Comparison of ENCODE assay signal across 8 cellular contexts in genomic region chr19:12938054-12938535, GRCh38. TPM values are rescaled to one million over a fixed set of nuclear protein-coding genes. Genes with fewer than 3 reads are reported as not detected.
A peak's percentile ranks its signal among the peaks of the same experiment; 100 is the strongest.
DNase-seq lines count a peak whose midpoint lies in the region; ATAC-seq and TF ChIP-seq lines count a peak whose summit lies in the region.

No MANE protein-coding gene starts in this region.

- peak overlapping the region; percentile 95 for H2BK120ac ChIP-seq in neuronal stem cell (ENCODE audit: low read depth, low read length)

- peak; percentile 89 for ATAC-seq in HG02623 (IDR thresholded peaks at IDR 0.05; ENCODE audit: unreplicated experiment)

- H4K91ac ChIP-seq in neuronal stem cell (ENCODE audit: low read depth, low read length, poor library complexity), result peak overlapping the region; percentile 87

- H3K27ac Mint-ChIP-seq in activated naive CD4-positive, alpha-beta T cell treated with anti-CD3 and anti-CD28 coated beads, Interleukin-2, amount 50 U/mL, for 24 hours, result peak overlapping the region; percentile 92

- H3K36me3 ChIP-seq in SK-N-SH (replicated peaks in 1 of 2; ENCODE audit: control insufficient read depth in 1 of 2, insufficient read depth in 2 of 2, low read length in 1 of 2) (peaks cover 17 to 40% of the 10 kb centered on the region in 2 experiments), neuronal stem cell (replicated peaks in 1 of 2; ENCODE audit: control insufficient read depth in 2 of 2, insufficient read depth in 2 of 2, low read length in 2 of 2) (peaks cover 29 to 41% of the 10 kb centered on the region in 2 donors), subcutaneous abdominal adipose tissue (ENCODE audit: control insufficient read depth in 5 of 5, insufficient read depth in 5 of 5, low read length in 5 of 5) (peaks cover 0 to 36% (median 29%) of the 10 kb centered on the region in 5 donors)

- peak overlapping the region; percentile 64 to 89 for H3K4me3 ChIP-seq in SK-N-SH (ENCODE audit: low read depth in 2 of 2, low read length in 1 of 2)
- H3K4me3 ChIP-seq in neuronal stem cell (ENCODE audit: low read length in 2 of 2), result peak overlapping the region; percentile 69 to 86
- H3K4me3 ChIP-seq in subcutaneous abdominal adipose tissue (ENCODE audit: low read depth in 1 of 5, low read length in 5 of 5), result peak overlapping the region; percentile 64 to 99 (median 78)

- peak overlapping the region; percentile 98 for H3K4me3 Mint-ChIP-seq in activated naive CD4-positive, alpha-beta T cell treated with anti-CD3 and anti-CD28 coated beads, Interleukin-2, amount 50 U/mL, for 24 hours

- no peak for TF ChIP-seq EP300 in SK-N-SH (IDR thresholded peaks at IDR 0.05; ENCODE audit: borderline replicate concordance in 1 of 2, low read depth in 1 of 2, low read length in 1 of 2)

- no peak overlapping the region for H4K8ac ChIP-seq in neuronal stem cell (ENCODE audit: low read depth, low read length)

- H3K4ac ChIP-seq in neuronal stem cell (ENCODE audit: low read length), result peak overlapping the region; percentile 58

- peaks cover 14% of the 10 kb centered on the region for H3K79me1 ChIP-seq in neuronal stem cell (ENCODE audit: low read depth, low read length)

- peak overlapping the region; percentile 24 for H2BK12ac ChIP-seq in neuronal stem cell (ENCODE audit: low read length)

- no peaks in the 10 kb centered on the region for H3K9me2 ChIP-seq in SK-N-SH

- no peaks in the 10 kb centered on the region for H3K27me3 Mint-ChIP-seq in activated naive CD4-positive, alpha-beta T cell treated with anti-CD3 and anti-CD28 coated beads, Interleukin-2, amount 50 U/mL, for 24 hours

- DNase-seq in GM03348 (ENCODE audit: low spot score) (peak; percentile 98), NCI-H1092 (lab: John Stamatoyannopoulos, UW) (peak; percentile 100), SK-N-SH (peak; percentile 96), germinal center (ENCODE audit: low spot score) (peak; percentile 98), neuronal stem cell (ENCODE audit: low spot score) (peak; percentile 99)

- peaks cover 19% of the 10 kb centered on the region for H3K36me3 Mint-ChIP-seq in activated naive CD4-positive, alpha-beta T cell treated with anti-CD3 and anti-CD28 coated beads, Interleukin-2, amount 50 U/mL, for 24 hours

- peaks cover 42% of the 10 kb centered on the region for H3F3A ChIP-seq in SK-N-SH (replicated peaks; ENCODE audit: insufficient read depth)

- H3K4me2 ChIP-seq in SK-N-SH (peak overlapping the region; percentile 81), neuronal stem cell (ENCODE audit: insufficient read depth, low read length, poor library complexity, severe bottlenecking) (peak overlapping the region; percentile 88)

- peak overlapping the region; percentile 87 for H2BK15ac ChIP-seq in neuronal stem cell (ENCODE audit: low read length)

- H4K20me1 ChIP-seq in SK-N-SH (ENCODE audit: insufficient read depth), result peaks cover 29% of the 10 kb centered on the region

- TF ChIP-seq CTCF in SK-N-SH (IDR thresholded peaks at IDR 0.05), result no peak

- H2AK5ac ChIP-seq in neuronal stem cell (ENCODE audit: low read depth, low read length), result peak overlapping the region; percentile 85

- H3K4me1 ChIP-seq in SK-N-SH (ENCODE audit: control insufficient read depth in 1 of 2, insufficient read depth in 2 of 2, low read depth in 1 of 2, low read length in 1 of 2) (peaks cover 19 to 31% of the 10 kb centered on the region in 2 experiments; a peak in 3 of 4 replicates), neuronal stem cell (ENCODE audit: control insufficient read depth in 2 of 2, insufficient read depth in 1 of 2, low read depth in 1 of 2, low read length in 2 of 2) (peaks cover 14 to 29% of the 10 kb centered on the region in 2 donors), subcutaneous abdominal adipose tissue (ENCODE audit: control insufficient read depth in 5 of 5, insufficient read depth in 5 of 5, low read length in 5 of 5) (peaks cover 9 to 52% (median 41%) of the 10 kb centered on the region in 5 donors)

- H3K23ac ChIP-seq in neuronal stem cell (ENCODE audit: low read depth, low read length, poor library complexity), result peak overlapping the region; percentile 100

- H3K4me1 Mint-ChIP-seq in activated naive CD4-positive, alpha-beta T cell treated with anti-CD3 and anti-CD28 coated beads, Interleukin-2, amount 50 U/mL, for 24 hours, result peaks cover 47% of the 10 kb centered on the region

- H3K27me3 ChIP-seq in SK-N-SH (ENCODE audit: insufficient read depth) (no peaks in the 10 kb centered on the region), neuronal stem cell (ENCODE audit: control insufficient read depth in 3 of 3, insufficient read depth in 3 of 3, low read depth in 1 of 3, low read length in 3 of 3) (no peaks in the 10 kb centered on the region), subcutaneous abdominal adipose tissue (ENCODE audit: control insufficient read depth in 5 of 5, insufficient read depth in 4 of 5, low read length in 5 of 5) (no peaks in the 10 kb centered on the region)

- POLR2A ChIA-PET in SK-N-SH (lab: Yijun Ruan, JAX), result interaction anchor here (0.8 to 3.3 kb wide), 13 partner anchors 8 to 153 kb away, joined by 3 to 16 read pairs (median 5); partner anchors contain the start of genes DNASE2, GCDH, RAD23A and RTBDN

- H3K9ac ChIP-seq in SK-N-SH (peak overlapping the region; percentile 51; the same call in 1 of the 2 replicates), neuronal stem cell (ENCODE audit: low read depth, low read length, poor library complexity) (peak overlapping the region; percentile 83), subcutaneous abdominal adipose tissue (ENCODE audit: low read length in 5 of 5) (peak overlapping the region in 3 of 5 donors; percentile 8 to 93 (median 91))

- WGBS in SK-N-SH (ENCODE audit: low lambda C conversion rate), result 0% methylated on average over 13 of the region's 30 CpGs
- no CpG with 5 or more reads among the region's 30 CpGs for WGBS in neuronal stem cell (ENCODE audit: extremely low coverage in 2 of 2, insufficient read length in 2 of 2, insufficient replicate concordance in 1 of 2), 2 donors

- TF ChIP-seq RAD21 in SK-N-SH (IDR thresholded peaks at IDR 0.05; ENCODE audit: low read length), result no peak

- peaks cover 51% of the 10 kb centered on the region for H3K79me2 ChIP-seq in SK-N-SH (ENCODE audit: insufficient read depth)

- H2AFZ ChIP-seq in SK-N-SH (ENCODE audit: low read depth) (peak overlapping the region; percentile 73), neuronal stem cell (ENCODE audit: low read length) (peak overlapping the region; percentile 82)

- H3K18ac ChIP-seq in neuronal stem cell (ENCODE audit: low read length), result peak overlapping the region; percentile 86

- peak overlapping the region; percentile 91 for H3K14ac ChIP-seq in neuronal stem cell (ENCODE audit: low read length)

- H3K27ac ChIP-seq in SK-N-SH (ENCODE audit: low read depth in 2 of 2, low read length in 1 of 2) (peak overlapping the region; percentile 30 to 83; a peak in 3 of 4 replicates), neuronal stem cell (replicated peaks; ENCODE audit: low read length) (peak overlapping the region; percentile 64), subcutaneous abdominal adipose tissue (ENCODE audit: low read depth, low read length) (peak overlapping the region; percentile 86)

- H3K9me3 Mint-ChIP-seq in activated naive CD4-positive, alpha-beta T cell treated with anti-CD3 and anti-CD28 coated beads, Interleukin-2, amount 50 U/mL, for 24 hours, result no peaks in the 10 kb centered on the region

- H2BK5ac ChIP-seq in neuronal stem cell (ENCODE audit: low read length), result peak overlapping the region; percentile 94

- CTCF ChIA-PET in SK-N-SH (lab: Yijun Ruan, JAX), result interaction anchor here (0.8 to 1.8 kb wide), 4 partner anchors 13 to 104 kb away, joined by 3 to 9 read pairs (median 3); partner anchors contain the start of gene RTBDN

- H3K9me3 ChIP-seq in SK-N-SH (no peaks in the 10 kb centered on the region), neuronal stem cell (replicated peaks in 1 of 2; ENCODE audit: control insufficient read depth in 2 of 2, insufficient read depth in 1 of 2, low read depth in 1 of 2, low read length in 2 of 2) (no peaks in the 10 kb centered on the region), subcutaneous abdominal adipose tissue (ENCODE audit: control insufficient read depth in 5 of 5, low read length in 5 of 5) (no peaks in the 10 kb centered on the region)

TF ChIP-seq in SK-N-SH, 30 proteins besides CTCF, POLR2A, EP300 and RAD21 (continues in another document):
- TF ChIP-seq MAX (IDR thresholded peaks at IDR 0.05; ENCODE audit: low read depth), result peak; percentile 85

RNA-seq across cellular contexts. Expression of gene CALR, which starts 0.3 kb away (rescaled TPM):
- polyA plus RNA-seq in SK-N-SH (2012; rRNA removed), result 1,316 and 1,334 TPM in 2 replicates
- 1,211 and 1,253 TPM in 2 replicates for polyA plus RNA-seq in SK-N-SH (2012; cell fraction: cytosol; rRNA removed)
- polyA plus RNA-seq in SK-N-SH (2012; cell fraction: nucleus; rRNA removed), result 904 and 910 TPM in 2 replicates
- 336 TPM for polyA plus RNA-seq in neuronal stem cell (2013, experiment 1 of 2)
- 330 TPM for polyA plus RNA-seq in neuronal stem cell (2013, experiment 2 of 2)

RNA-seq across cellular contexts. Expression of gene FARSA, which starts 4.6 kb away (rescaled TPM):
- 56.8 and 170 TPM in 2 replicates for polyA plus RNA-seq in SK-N-SH (2012; rRNA removed)
- 106 and 113 TPM in 2 replicates for polyA plus RNA-seq in SK-N-SH (2012; cell fraction: cytosol; rRNA removed)
- 237 and 401 TPM in 2 replicates for polyA plus RNA-seq in SK-N-SH (2012; cell fraction: nucleus; rRNA removed)
- polyA plus RNA-seq in neuronal stem cell (2013, experiment 1 of 2), result 35.0 TPM
- 35.6 TPM for polyA plus RNA-seq in neuronal stem cell (2013, experiment 2 of 2)

RNA-seq across cellular contexts. Expression of gene RAD23A, which starts 7.6 kb away (rescaled TPM):
- 60.4 and 116 TPM in 2 replicates for polyA plus RNA-seq in SK-N-SH (2012; rRNA removed)
- 49.7 and 70.4 TPM in 2 replicates for polyA plus RNA-seq in SK-N-SH (2012; cell fraction: cytosol; rRNA removed)
- 173 and 199 TPM in 2 replicates for polyA plus RNA-seq in SK-N-SH (2012; cell fraction: nucleus; rRNA removed)
- polyA plus RNA-seq in neuronal stem cell (2013, experiment 1 of 2), result 115 TPM
- 115 TPM for polyA plus RNA-seq in neuronal stem cell (2013, experiment 2 of 2)

RNA-seq across cellular contexts. Expression of gene GADD45GIP1, which starts 18.9 kb away (rescaled TPM):
- polyA plus RNA-seq in SK-N-SH (2012; rRNA removed), result 65.7 and 91.8 TPM in 2 replicates
- 55.7 and 67.8 TPM in 2 replicates for polyA plus RNA-seq in SK-N-SH (2012; cell fraction: cytosol; rRNA removed)
- 31.0 and 46.6 TPM in 2 replicates for polyA plus RNA-seq in SK-N-SH (2012; cell fraction: nucleus; rRNA removed)
- 34.0 TPM for polyA plus RNA-seq in neuronal stem cell (2013, experiment 1 of 2)
- polyA plus RNA-seq in neuronal stem cell (2013, experiment 2 of 2), result 31.8 TPM

RNA-seq across cellular contexts. Expression of gene SYCE2, which starts 19.0 kb away (rescaled TPM):
- 0.44 and 1.1 TPM in 2 replicates for polyA plus RNA-seq in SK-N-SH (2012; rRNA removed)
- polyA plus RNA-seq in SK-N-SH (2012; cell fraction: cytosol; rRNA removed), result 0.58 and 0.68 TPM in 2 replicates
- polyA plus RNA-seq in SK-N-SH (2012; cell fraction: nucleus; rRNA removed), result 0.29 and 0.36 TPM in 2 replicates
- polyA plus RNA-seq in neuronal stem cell (2013, experiment 1 of 2), result 2.8 TPM
- 3.0 TPM for polyA plus RNA-seq in neuronal stem cell (2013, experiment 2 of 2)

Comparison
In these comparisons a context has a peak if more than half of its experiments do, and no peak if none do; other contexts are left out.
1. Peak in every context shown above with its lines: DNase-seq, ATAC-seq, H3K4me3 ChIP-seq and H3K27ac ChIP-seq.